In genomic region chr17:27379863-27380533, GRCh38 we compare ENCODE assay signal across 8 cellular contexts.
DNase-seq lines count a peak whose midpoint lies in the region; ATAC-seq and TF ChIP-seq lines count a peak whose summit lies in the region.

No MANE protein-coding gene starts in this region.

- DNase-seq in NCI-H146 (lab: John Stamatoyannopoulos, UW) (peak; percentile 48), NCI-H146 treated with DMSO at 0.1 percent for 48 hours (lab: John Stamatoyannopoulos, UW; ENCODE audit: unreplicated experiment) (no peak), chondrocyte (ENCODE audit: low spot score) (peak; percentile 93), lung microvascular endothelial cell (ENCODE audit: low read depth in 2 of 2) (peak; percentile 43 to 63), upper lobe of right lung (peak; percentile 85), NCI-H187 (lab: John Stamatoyannopoulos, UW) (no peak)

- H3K4me1 Mint-ChIP-seq in chondrocyte (ENCODE audit: low read depth): peaks cover 66% of the 10 kb centered on the region
- no peaks in the 10 kb centered on the region for H3K4me1 Mint-ChIP-seq in activated T-helper 17 cell treated with anti-CD3 and anti-CD28 coated beads, Interleukin-2, amount 50 U/mL, for 72 hours

- H3K4me1 ChIP-seq in upper lobe of right lung: peaks cover 19% of the 10 kb centered on the region

- peak overlapping the region; percentile 32 for H3K4me3 ChIP-seq in upper lobe of right lung

- no peaks in the 10 kb centered on the region for H3K36me3 ChIP-seq in upper lobe of right lung

- intact Hi-C loops in upper lobe of right lung (cut with DNase I): no loop called here

- TF ChIP-seq CTCF in chondrocyte (IDR thresholded peaks at IDR 0.05) (no peak), upper lobe of right lung (IDR thresholded peaks at IDR 0.05) (no peak)

- peak overlapping the region; percentile 95 for H3K27ac Mint-ChIP-seq in chondrocyte (ENCODE audit: unreplicated experiment)
- H3K27ac Mint-ChIP-seq in activated T-helper 17 cell treated with anti-CD3 and anti-CD28 coated beads, Interleukin-2, amount 50 U/mL, for 72 hours: no peak overlapping the region

- ATAC-seq in upper lobe of right lung (peak; percentile 82), HG03354 (IDR thresholded peaks at IDR 0.05; ENCODE audit: poor library complexity, severe bottlenecking, unreplicated experiment) (no peak)
- ATAC-seq in activated T-helper 17 cell treated with anti-CD3 and anti-CD28 coated beads, Interleukin-2, amount 50 U/mL, for 72 hours (replicated peaks): no peak

- peaks cover 4% of the 10 kb centered on the region for H3K9me3 Mint-ChIP-seq in chondrocyte (ENCODE audit: low read depth)
- peaks cover 4% of the 10 kb centered on the region for H3K9me3 Mint-ChIP-seq in activated T-helper 17 cell treated with anti-CD3 and anti-CD28 coated beads, Interleukin-2, amount 50 U/mL, for 72 hours

- no peaks in the 10 kb centered on the region for H3K27me3 ChIP-seq in upper lobe of right lung

- no peaks in the 10 kb centered on the region for H3K36me3 Mint-ChIP-seq in chondrocyte (ENCODE audit: low read depth)
- no peaks in the 10 kb centered on the region for H3K36me3 Mint-ChIP-seq in activated T-helper 17 cell treated with anti-CD3 and anti-CD28 coated beads, Interleukin-2, amount 50 U/mL, for 72 hours (ENCODE audit: low read depth)

- no peak overlapping the region for H3K27ac ChIP-seq in upper lobe of right lung

- no peaks in the 10 kb centered on the region for H3K9me3 ChIP-seq in upper lobe of right lung

- H3K27me3 Mint-ChIP-seq in chondrocyte (ENCODE audit: low read depth): no peaks in the 10 kb centered on the region
- peaks cover 21% of the 10 kb centered on the region for H3K27me3 Mint-ChIP-seq in activated T-helper 17 cell treated with anti-CD3 and anti-CD28 coated beads, Interleukin-2, amount 50 U/mL, for 72 hours

- peak overlapping the region; percentile 60 for H3K4me3 Mint-ChIP-seq in chondrocyte (ENCODE audit: unreplicated experiment)
- no peak overlapping the region for H3K4me3 Mint-ChIP-seq in activated T-helper 17 cell treated with anti-CD3 and anti-CD28 coated beads, Interleukin-2, amount 50 U/mL, for 72 hours

Comparison
In these comparisons a context has a peak if more than half of its experiments do, and no peak if none do; other contexts are left out.
1. DNase-seq: peak in NCI-H146 (single experiment), chondrocyte (single experiment), lung microvascular endothelial cell (2 of 2) and upper lobe of right lung (single experiment); none in NCI-H146 treated with DMSO at 0.1 percent for 48 hours (single experiment) and NCI-H187 (0 of 2).